Comparison of ENCODE assay signal across 1 cellular context in genomic region chr7:140645166-140645565, GRCh38.
TF ChIP-seq lines count a peak whose summit lies in the region.

No MANE protein-coding gene starts in this region.

TF ChIP-seq in IMR-90, 13 proteins besides CTCF, POLR2A, EP300 and RAD21 (continued from another document):
- TF ChIP-seq MXI1 (IDR thresholded peaks at IDR 0.05; ENCODE audit: borderline replicate concordance, low read depth, low read length) (no peak), RFX5 (IDR thresholded peaks at IDR 0.05; ENCODE audit: low read depth, low read length) (no peak), RCOR1 (IDR thresholded peaks at IDR 0.05; ENCODE audit: insufficient replicate concordance, low read length) (no peak)
